Comparison of ENCODE assay signal across 16 cellular contexts in the genomic region with DNA sequence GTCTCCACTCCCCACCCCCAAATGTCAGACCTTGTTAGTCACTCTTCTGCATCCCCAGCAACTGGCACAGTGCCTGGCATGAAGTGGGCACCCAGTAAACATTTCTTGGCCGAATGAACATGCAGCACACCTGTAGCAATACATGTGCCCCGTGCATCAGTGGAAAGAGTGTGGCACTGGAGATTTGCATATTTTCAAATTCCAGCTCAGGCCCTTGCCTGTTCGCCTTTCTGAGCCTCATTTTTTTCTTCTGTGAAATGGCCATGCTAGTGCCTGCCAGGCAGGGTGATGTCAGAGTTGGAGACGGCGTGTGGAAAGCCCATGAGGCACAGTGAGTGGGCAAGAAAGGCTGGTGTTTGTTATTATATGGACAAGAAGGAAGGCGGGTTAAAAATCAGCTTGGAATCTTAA. TPM values are rescaled to one million over a fixed set of nuclear protein-coding genes. Genes with fewer than 3 reads are reported as not detected.
DNase-seq lines count a peak whose midpoint lies in the region; ATAC-seq and TF ChIP-seq lines count a peak whose summit lies in the region.
"Had no signal": no experiment of that assay in that cellular context is flagged by ENCODE, and none has a peak within 500 bp of the region (broad histone marks: within the 10 kb centered on the region; RNA-seq: fewer than 3 reads in every experiment).

No MANE protein-coding gene starts in this region.

- intact Hi-C loops in activated CD4-positive, alpha-beta T cell treated with anti-CD3 and anti-CD28 coated beads, Interleukin-2, amount 10 ng/mL, durations not matched to agents 24 days and 14 days (cut with micrococcal nuclease), result no loop called here
- intact Hi-C loops in vagina (cut with DNase I), result no loop called here

- H3K27me3 Mint-ChIP-seq in activated CD4-positive, alpha-beta T cell treated with anti-CD3 and anti-CD28 coated beads, Interleukin-2, amount 10 ng/mL, durations not matched to agents 24 days and 14 days, result no peaks in the 10 kb centered on the region
- H3K27me3 Mint-ChIP-seq in activated naive CD8-positive, alpha-beta T cell, result no peaks in the 10 kb centered on the region
- H3K27me3 Mint-ChIP-seq in stimulated activated memory B cell treated with anti-CD40 and anti-IgM and Interleukin-4, amounts not matched to agents 10 μg/mL and 1 μg/mL and 100 μg/mL, for 72 hours, result no peaks in the 10 kb centered on the region
- no peaks in the 10 kb centered on the region for H3K27me3 Mint-ChIP-seq in T-cell

- H3K27ac ChIP-seq in vagina, result no peak overlapping the region
- H3K27ac ChIP-seq: suprapubic skin had no signal

- no peak for TF ChIP-seq CTCF in vagina (IDR thresholded peaks at IDR 0.05)

- peaks cover 0 to 7% of the 10 kb centered on the region in 2 donors for H3K36me3 ChIP-seq in vagina

- H3K9me3 ChIP-seq in vagina, result no peaks in the 10 kb centered on the region
- H3K9me3 ChIP-seq: heart left ventricle, suprapubic skin had no signal

- no peak overlapping the region for H3K4me3 Mint-ChIP-seq in activated CD4-positive, alpha-beta T cell treated with anti-CD3 and anti-CD28 coated beads, Interleukin-2, amount 10 ng/mL, durations not matched to agents 24 days and 14 days
- H3K4me3 Mint-ChIP-seq in activated naive CD8-positive, alpha-beta T cell, result peak overlapping the region; percentile 50
- peak overlapping the region; percentile 78 for H3K4me3 Mint-ChIP-seq in stimulated activated memory B cell treated with anti-CD40 and anti-IgM and Interleukin-4, amounts not matched to agents 10 μg/mL and 1 μg/mL and 100 μg/mL, for 72 hours
- H3K4me3 Mint-ChIP-seq in T-cell, result no peak overlapping the region
- H3K4me3 Mint-ChIP-seq: endodermal cell had no signal

- H3K4me1 ChIP-seq in vagina, result peaks cover 4% of the 10 kb centered on the region

- H3K4me3 ChIP-seq in vagina, result no peak overlapping the region
- H3K4me3 ChIP-seq: heart left ventricle, suprapubic skin had no signal

- peak overlapping the region; percentile 72 for H3K27ac Mint-ChIP-seq in activated CD4-positive, alpha-beta T cell treated with anti-CD3 and anti-CD28 coated beads, Interleukin-2, amount 10 ng/mL, durations not matched to agents 24 days and 14 days
- peak overlapping the region; percentile 64 for H3K27ac Mint-ChIP-seq in activated naive CD8-positive, alpha-beta T cell
- H3K27ac Mint-ChIP-seq in stimulated activated memory B cell treated with anti-CD40 and anti-IgM and Interleukin-4, amounts not matched to agents 10 μg/mL and 1 μg/mL and 100 μg/mL, for 72 hours, result peak overlapping the region; percentile 91
- peak overlapping the region in 1 of 2 donors; percentile 79 for H3K27ac Mint-ChIP-seq in T-cell
- H3K27ac Mint-ChIP-seq: endodermal cell had no signal

- CTCF ChIA-PET in T-cell (lab: Charles Lee), result no interaction called here

- H3K27me3 ChIP-seq in vagina, result no peaks in the 10 kb centered on the region
- H3K27me3 ChIP-seq: heart left ventricle, suprapubic skin had no signal

- peak; percentile 44 for ATAC-seq in stimulated activated memory B cell treated with anti-CD40 and anti-IgM and Interleukin-4, amounts not matched to agents 10 μg/mL and 1 μg/mL and 100 μg/mL, for 72 hours
- no peak for ATAC-seq in T-cell (replicated peaks in 1 of 4)
- no peak for ATAC-seq in GM18519 (IDR thresholded peaks at IDR 0.05; ENCODE audit: low FRiP score, unreplicated experiment)

- peaks cover 61% of the 10 kb centered on the region for H3K4me1 Mint-ChIP-seq in activated CD4-positive, alpha-beta T cell treated with anti-CD3 and anti-CD28 coated beads, Interleukin-2, amount 10 ng/mL, durations not matched to agents 24 days and 14 days
- H3K4me1 Mint-ChIP-seq in activated naive CD8-positive, alpha-beta T cell (ENCODE audit: low read depth), result peaks cover 63% of the 10 kb centered on the region
- peaks cover 100% of the 10 kb centered on the region for H3K4me1 Mint-ChIP-seq in stimulated activated memory B cell treated with anti-CD40 and anti-IgM and Interleukin-4, amounts not matched to agents 10 μg/mL and 1 μg/mL and 100 μg/mL, for 72 hours
- peaks cover 18 to 63% (median 19%) of the 10 kb centered on the region in 3 donors for H3K4me1 Mint-ChIP-seq in T-cell

- TF ChIP-seq POLR2A in vagina (IDR thresholded peaks at IDR 0.05), result no peak

- DNase-seq in activated CD4-positive, alpha-beta T cell treated with anti-CD3 and anti-CD28 coated beads, Interleukin-2, amount 10 ng/mL, durations not matched to agents 24 days and 14 days, result no peak
- no peak for DNase-seq in activated CD4-positive, alpha-beta T cell treated with anti-CD3 and anti-CD28 coated beads for 48 hours
- peak; percentile 59 for DNase-seq in NCI-H2029 treated with DMSO at 0.1 percent for 48 hours (lab: John Stamatoyannopoulos, UW)
- no peak for DNase-seq in T-cell
- DNase-seq in vagina (ENCODE audit: extremely low spot score in 2 of 2), result no peak
- DNase-seq: ACHN; activated CD8-positive, alpha-beta memory T cell treated with anti-CD3 and anti-CD28 coated beads for 24 hours; endodermal cell; KG1; midbrain; NCI-H510A treated with DMSO at 0.1 percent for 48 hours had no signal

- POLR2A ChIA-PET in T-cell (lab: Charles Lee), result no interaction called here

- peaks cover 84% of the 10 kb centered on the region for H3K36me3 Mint-ChIP-seq in activated CD4-positive, alpha-beta T cell treated with anti-CD3 and anti-CD28 coated beads, Interleukin-2, amount 10 ng/mL, durations not matched to agents 24 days and 14 days (ENCODE audit: low read depth)
- peaks cover 27% of the 10 kb centered on the region for H3K36me3 Mint-ChIP-seq in activated naive CD8-positive, alpha-beta T cell
- H3K36me3 Mint-ChIP-seq in stimulated activated memory B cell treated with anti-CD40 and anti-IgM and Interleukin-4, amounts not matched to agents 10 μg/mL and 1 μg/mL and 100 μg/mL, for 72 hours, result peaks cover 62% of the 10 kb centered on the region
- H3K36me3 Mint-ChIP-seq in T-cell, result peaks cover 43% of the 10 kb centered on the region

- H3K9me3 Mint-ChIP-seq in activated CD4-positive, alpha-beta T cell treated with anti-CD3 and anti-CD28 coated beads, Interleukin-2, amount 10 ng/mL, durations not matched to agents 24 days and 14 days, result no peaks in the 10 kb centered on the region
- H3K9me3 Mint-ChIP-seq in activated naive CD8-positive, alpha-beta T cell (ENCODE audit: low read depth), result no peaks in the 10 kb centered on the region
- H3K9me3 Mint-ChIP-seq in stimulated activated memory B cell treated with anti-CD40 and anti-IgM and Interleukin-4, amounts not matched to agents 10 μg/mL and 1 μg/mL and 100 μg/mL, for 72 hours, result no peaks in the 10 kb centered on the region
- H3K9me3 Mint-ChIP-seq in T-cell, result no peaks in the 10 kb centered on the region
- H3K9me3 Mint-ChIP-seq: endodermal cell had no signal

RNA-seq across cellular contexts. Expression of a gene that starts 38.7 kb away (rescaled TPM):
- 448 and 469 TPM in 2 replicates for total RNA-seq in activated CD4-positive, alpha-beta T cell treated with anti-CD3 and anti-CD28 coated beads, Interleukin-2, amount 10 ng/mL, durations not matched to agents 24 days and 14 days
- total RNA-seq in T-cell (10 to 100 TPM; 53.4 to 99.6 (median 69.0) TPM), vagina (91.6 TPM)

Comparison
In these comparisons a context has a peak if more than half of its experiments do, and no peak if none do; other contexts are left out.
1. H3K4me3 Mint-ChIP-seq: peak in activated naive CD8-positive, alpha-beta T cell (single experiment) and stimulated activated memory B cell treated with anti-CD40 and anti-IgM and Interleukin-4, amounts not matched to agents 10 μg/mL and 1 μg/mL and 100 μg/mL, for 72 hours (single experiment); none in activated CD4-positive, alpha-beta T cell treated with anti-CD3 and anti-CD28 coated beads, Interleukin-2, amount 10 ng/mL, durations not matched to agents 24 days and 14 days (single experiment) and T-cell (0 of 3).